Comparison of ENCODE assay signal across 29 cellular contexts in the genomic region with DNA sequence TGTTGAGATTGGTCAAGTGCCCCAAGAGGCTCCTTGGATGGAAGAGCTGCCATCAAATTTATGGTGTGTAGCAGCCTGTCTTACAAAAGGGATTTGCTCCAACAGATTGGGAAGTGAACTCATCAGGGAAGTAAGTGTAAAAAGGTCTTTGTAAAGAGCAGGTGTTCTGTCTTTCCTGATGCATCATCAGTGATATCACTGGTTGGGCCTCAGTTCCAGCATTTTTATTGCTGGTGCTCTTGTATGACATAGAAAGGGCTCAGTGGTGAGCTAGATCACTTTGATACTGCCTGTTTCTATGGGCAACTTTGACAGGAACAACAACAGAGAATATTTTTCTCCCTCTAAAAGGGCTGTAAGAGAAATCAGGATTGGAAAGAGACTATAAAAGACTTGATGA. TPM values are rescaled to one million over a fixed set of nuclear protein-coding genes. Genes with fewer than 3 reads are reported as not detected.
DNase-seq lines count a peak whose midpoint lies in the region; ATAC-seq and TF ChIP-seq lines count a peak whose summit lies in the region.
"Had no signal": no experiment of that assay in that cellular context is flagged by ENCODE, and none has a peak within 500 bp of the region (broad histone marks: within the 10 kb centered on the region; RNA-seq: fewer than 3 reads in every experiment).

No MANE protein-coding gene starts in this region.

- DNase-seq in NCI-H187 treated with DMSO at 0.1 percent for 48 hours (lab: John Stamatoyannopoulos, UW) = peak; percentile 55
- DNase-seq in NCI-H187 (lab: John Stamatoyannopoulos, UW) = no peak
- peak; percentile 12 to 34 for DNase-seq in cardiac fibroblast (ENCODE audit: low read depth in 2 of 2)
- DNase-seq in left colon = no peak
- DNase-seq in vagina (ENCODE audit: extremely low spot score in 2 of 2) = peak in 1 of 2 donors; percentile 27
- no peak for DNase-seq in OCI-M2 (lab: John Stamatoyannopoulos, UW; ENCODE audit: unreplicated experiment)
- DNase-seq in stomach = no peak
- DNase-seq: activated CD4-positive, alpha-beta memory T cell treated with anti-CD3 and anti-CD28 coated beads for 36 hours; activated CD8-positive, alpha-beta memory T cell treated with anti-CD3 and anti-CD28 coated beads, Interleukin-2, amount 50 U/mL, for 48 hours; aorta; BE2C; DND-41; dorsolateral prefrontal cortex; IMR-90; left ventricle myocardium inferior; midbrain; NCI-H1092 treated with DMSO at 0.1 percent for 48 hours; NCI-H2029; NCI-H82; nephron progenitor cell; OCI-M1; posterior cingulate gyrus; right lobe of liver; SHP77; stimulated activated naive CD8-positive, alpha-beta T cell treated with anti-CD3 and anti-CD28 coated beads, Interleukin-15, Interleukin-2, amounts not matched to agents 100 U/mL and 50 U/mL, for 24 hours; thyroid gland had no signal

- no peak for TF ChIP-seq CTCF in cardiac fibroblast (IDR thresholded peaks at IDR 0.05; ENCODE audit: low read depth, low read length)
- no peak for TF ChIP-seq CTCF in vagina (IDR thresholded peaks at IDR 0.05)
- no peak for TF ChIP-seq CTCF in stomach (IDR thresholded peaks at IDR 0.05)

- H3K4me3 ChIP-seq in cardiac fibroblast (replicated peaks in 1 of 2; ENCODE audit: low read depth in 2 of 2, low read length in 2 of 2) = no peak overlapping the region
- H3K4me3 ChIP-seq in vagina = no peak overlapping the region
- no peak overlapping the region for H3K4me3 ChIP-seq in stomach
- H3K4me3 ChIP-seq: dorsolateral prefrontal cortex, left ventricle myocardium inferior, right lobe of liver, thyroid gland had no signal

- ATAC-seq in left colon (peak; percentile 31), HG03457 (IDR thresholded peaks at IDR 0.05; ENCODE audit: unreplicated experiment) (no peak)
- ATAC-seq: activated T-helper 17 cell treated with anti-CD3 and anti-CD28 coated beads, Interleukin-2, amount 50 U/mL, for 72 hours; right lobe of liver; stimulated activated naive CD8-positive, alpha-beta T cell treated with anti-CD3 and anti-CD28 coated beads, Interleukin-15, Interleukin-2, amounts not matched to agents 100 U/mL and 50 U/mL, for 24 hours had no signal

- no peaks in the 10 kb centered on the region for H3K9me3 ChIP-seq in vagina
- no peaks in the 10 kb centered on the region for H3K9me3 ChIP-seq in stomach
- H3K9me3 ChIP-seq: BE2C, left ventricle myocardium inferior, right lobe of liver, thyroid gland had no signal

- H3K27me3 ChIP-seq in vagina (no peaks in the 10 kb centered on the region), stomach (no peaks in the 10 kb centered on the region)
- H3K27me3 ChIP-seq: BE2C, right lobe of liver, thyroid gland had no signal

- TF ChIP-seq POLR2A in vagina (IDR thresholded peaks at IDR 0.05) = no peak
- no peak for TF ChIP-seq POLR2A in stomach (IDR thresholded peaks at IDR 0.05)

- no peak for TF ChIP-seq EP300 in stomach (IDR thresholded peaks at IDR 0.05)

- H3K4me1 ChIP-seq in vagina (peaks cover 28% of the 10 kb centered on the region), stomach (no peaks in the 10 kb centered on the region)
- H3K4me1 ChIP-seq: BE2C, right lobe of liver, thyroid gland had no signal

- H3K36me3 ChIP-seq in vagina (no peaks in the 10 kb centered on the region), stomach (no peaks in the 10 kb centered on the region)
- H3K36me3 ChIP-seq: BE2C, left ventricle myocardium inferior, right lobe of liver, thyroid gland had no signal

- H3K27ac ChIP-seq in vagina (peak overlapping the region; percentile 3), stomach (no peak overlapping the region)
- H3K27ac ChIP-seq: 22Rv1, dorsolateral prefrontal cortex, right lobe of liver, thyroid gland had no signal

- intact Hi-C loops in left colon (cut with DNase I, micrococcal nuclease) = no loop called here
- intact Hi-C loops in vagina (cut with DNase I) = no loop called here
- intact Hi-C loops in stomach (cut with DNase I; ENCODE audit: low total_unique reads) = no loop called here

RNA-seq across cellular contexts. Expression of gene GABRE, which starts 8.7 kb away (rescaled TPM):
- total RNA-seq in left colon (10 to 100 TPM; 17.7 to 19.3 TPM), vagina (176 TPM), stomach (1,000 to 10,000 TPM in 1 of 5 donors, 10 to 100 TPM in 2, 1 to 10 TPM in 2; 6.2 to 1,253 (median 11.9) TPM)
- 10 to 100 TPM in 1 of 3 donors, under 1 TPM in 2; 0.37 to 29.4 (median 0.61) TPM for polyA plus RNA-seq in stomach
- total RNA-seq: activated CD4-positive, alpha-beta memory T cell treated with anti-CD3 and anti-CD28 coated beads for 36 hours; activated T-helper 17 cell treated with anti-CD3 and anti-CD28 coated beads, Interleukin-2, amount 50 U/mL, for 72 hours had no signal

Comparison
In these comparisons a context has a peak if more than half of its experiments do, and no peak if none do; other contexts are left out.
1. DNase-seq: peak in NCI-H187 treated with DMSO at 0.1 percent for 48 hours (single experiment) and cardiac fibroblast (2 of 2); none in NCI-H187 (0 of 2), left colon (0 of 2), OCI-M2 (single experiment) and stomach (single experiment).